ENCODE assay signal across 12 cellular contexts in genomic region chr11:29962243-29962642, GRCh38. TPM values are rescaled to one million over a fixed set of nuclear protein-coding genes. Genes with fewer than 3 reads are reported as not detected.
DNase-seq lines count a peak whose midpoint lies in the region; ATAC-seq and TF ChIP-seq lines count a peak whose summit lies in the region.
"Had no signal": no experiment of that assay in that cellular context is flagged by ENCODE, and none has a peak within 500 bp of the region (broad histone marks: within the 10 kb centered on the region; RNA-seq: fewer than 3 reads in every experiment).

No MANE protein-coding gene starts in this region.

- no peak overlapping the region for H3K4me3 Mint-ChIP-seq in stimulated activated naive B cell treated with anti-CD40 and anti-IgM and Interleukin-4, amounts not matched to agents 10 μg/mL and 1 μg/mL and 100 μg/mL, for 72 hours
- H3K4me3 Mint-ChIP-seq: activated CD4-positive, alpha-beta memory T cell treated with anti-CD3 and anti-CD28 coated beads for 36 hours; central memory CD8-positive, alpha-beta T cell had no signal

- H3K9me3 Mint-ChIP-seq in stimulated activated naive B cell treated with anti-CD40 and anti-IgM and Interleukin-4, amounts not matched to agents 10 μg/mL and 1 μg/mL and 100 μg/mL, for 72 hours: no peaks in the 10 kb centered on the region
- H3K9me3 Mint-ChIP-seq: activated CD4-positive, alpha-beta memory T cell treated with anti-CD3 and anti-CD28 coated beads for 36 hours; central memory CD8-positive, alpha-beta T cell had no signal

- H3K9me3 ChIP-seq in GM23248 (ENCODE audit: low read depth) (no peaks in the 10 kb centered on the region), MG63 (no peaks in the 10 kb centered on the region)

- TF ChIP-seq CTCF in GM12874 (IDR thresholded peaks at IDR 0.05; ENCODE audit: insufficient read depth, low read depth, low read length): peak; percentile 47
- no peak for TF ChIP-seq CTCF in coronary artery (IDR thresholded peaks at IDR 0.05)

- H3K27me3 ChIP-seq in GM23248 (replicated peaks; ENCODE audit: insufficient read depth) (no peaks in the 10 kb centered on the region), MG63 (no peaks in the 10 kb centered on the region)

- DNase-seq in GM23248: peak; percentile 1
- peak; percentile 1 for DNase-seq in MG63
- DNase-seq in iPS-NIHi11 (ENCODE audit: low spot score): peak; percentile 45
- DNase-seq in stimulated activated naive B cell treated with anti-CD40 and anti-IgM and Interleukin-4, amounts not matched to agents 10 μg/mL and 1 μg/mL and 100 μg/mL, for 72 hours: no peak
- no peak for DNase-seq in coronary artery (ENCODE audit: low spot score)
- DNase-seq in activated T-cell treated with anti-CD3 and anti-CD28 coated beads for 4 hours: no peak
- no peak for DNase-seq in dedifferentiated amniotic fluid mesenchymal stem cell (ENCODE audit: extremely low spot score)
- DNase-seq: activated CD4-positive, alpha-beta memory T cell treated with anti-CD3 and anti-CD28 coated beads for 36 hours; left colon; NCI-H774 had no signal

- no peak overlapping the region for H3K4me2 ChIP-seq in GM23248 (ENCODE audit: unreplicated experiment)

- H3K4me1 Mint-ChIP-seq in stimulated activated naive B cell treated with anti-CD40 and anti-IgM and Interleukin-4, amounts not matched to agents 10 μg/mL and 1 μg/mL and 100 μg/mL, for 72 hours: no peaks in the 10 kb centered on the region
- H3K4me1 Mint-ChIP-seq: central memory CD8-positive, alpha-beta T cell had no signal

- H3K4me3 ChIP-seq in GM23248 (no peak overlapping the region), MG63 (no peak overlapping the region), coronary artery (no peak overlapping the region)

- no peaks in the 10 kb centered on the region for H3F3A ChIP-seq in GM23248 (ENCODE audit: insufficient read depth)

- in situ Hi-C loops in GM23248 (cut with MboI): no loop called here

- no peak overlapping the region for H2AFZ ChIP-seq in GM23248

- H3K36me3 Mint-ChIP-seq in stimulated activated naive B cell treated with anti-CD40 and anti-IgM and Interleukin-4, amounts not matched to agents 10 μg/mL and 1 μg/mL and 100 μg/mL, for 72 hours: no peaks in the 10 kb centered on the region
- H3K36me3 Mint-ChIP-seq: activated CD4-positive, alpha-beta memory T cell treated with anti-CD3 and anti-CD28 coated beads for 36 hours had no signal

- no peaks in the 10 kb centered on the region for H3K4me1 ChIP-seq in GM23248 (ENCODE audit: insufficient read depth)

- H3K36me3 ChIP-seq in GM23248 (ENCODE audit: low read depth) (no peaks in the 10 kb centered on the region), MG63 (no peaks in the 10 kb centered on the region)

- ATAC-seq in stimulated activated naive B cell treated with anti-CD40 and anti-IgM and Interleukin-4, amounts not matched to agents 10 μg/mL and 1 μg/mL and 100 μg/mL, for 72 hours (replicated peaks): no peak
- ATAC-seq: left colon had no signal

- no peak overlapping the region for H3K27ac Mint-ChIP-seq in stimulated activated naive B cell treated with anti-CD40 and anti-IgM and Interleukin-4, amounts not matched to agents 10 μg/mL and 1 μg/mL and 100 μg/mL, for 72 hours
- H3K27ac Mint-ChIP-seq: activated CD4-positive, alpha-beta memory T cell treated with anti-CD3 and anti-CD28 coated beads for 36 hours had no signal

- H3K27me3 Mint-ChIP-seq in stimulated activated naive B cell treated with anti-CD40 and anti-IgM and Interleukin-4, amounts not matched to agents 10 μg/mL and 1 μg/mL and 100 μg/mL, for 72 hours: no peaks in the 10 kb centered on the region
- H3K27me3 Mint-ChIP-seq: activated CD4-positive, alpha-beta memory T cell treated with anti-CD3 and anti-CD28 coated beads for 36 hours; central memory CD8-positive, alpha-beta T cell had no signal

- no peak overlapping the region for H3K9ac ChIP-seq in GM23248

- no peaks in the 10 kb centered on the region for H3K9me2 ChIP-seq in GM23248 (ENCODE audit: insufficient read depth)

- H3K27ac ChIP-seq in GM23248 (no peak overlapping the region), coronary artery (no peak overlapping the region)

- H4K20me1 ChIP-seq in GM23248 (ENCODE audit: insufficient read depth): no peaks in the 10 kb centered on the region

- H3K79me2 ChIP-seq in GM23248 (ENCODE audit: insufficient read depth): no peaks in the 10 kb centered on the region

- 25 to 33% methylated on average over 2 of the region's 2 CpGs for WGBS in GM23248 (ENCODE audit: low coverage in 1 of 2, low lambda C conversion rate in 2 of 2, missing lambda C conversion rate in 2 of 2), 2 experiments

RNA-seq across cellular contexts. Expression of gene KCNA4, which starts 54.6 kb away (rescaled TPM):
- 0.43 TPM in 1 of 2 replicates, not detected in the other for total RNA-seq in GM23248 (2014; rRNA removed; shearing (Covaris generic))
- polyA plus RNA-seq in GM23248 (2016; fragmentation: Nextera tagmentation; extraction: Ambion mirVana): 0.09 TPM in 1 of 2 replicates, not detected in the other
- not detected in 2 replicates for total RNA-seq in MG63 (2014; rRNA removed; shearing (Covaris generic); ENCODE audit: low replicate concordance)
- total RNA-seq: activated CD4-positive, alpha-beta memory T cell treated with anti-CD3 and anti-CD28 coated beads for 36 hours; left colon had no signal

Comparison
In these comparisons a context has a peak if more than half of its experiments do, and no peak if none do; other contexts are left out.
1. DNase-seq: peak in GM23248 (single experiment), MG63 (single experiment) and iPS-NIHi11 (single experiment); none in stimulated activated naive B cell treated with anti-CD40 and anti-IgM and Interleukin-4, amounts not matched to agents 10 μg/mL and 1 μg/mL and 100 μg/mL, for 72 hours (single experiment), coronary artery (single experiment), activated T-cell treated with anti-CD3 and anti-CD28 coated beads for 4 hours (single experiment) and dedifferentiated amniotic fluid mesenchymal stem cell (single experiment).